ENCODE assay signal across 16 cellular contexts in the genomic region with DNA sequence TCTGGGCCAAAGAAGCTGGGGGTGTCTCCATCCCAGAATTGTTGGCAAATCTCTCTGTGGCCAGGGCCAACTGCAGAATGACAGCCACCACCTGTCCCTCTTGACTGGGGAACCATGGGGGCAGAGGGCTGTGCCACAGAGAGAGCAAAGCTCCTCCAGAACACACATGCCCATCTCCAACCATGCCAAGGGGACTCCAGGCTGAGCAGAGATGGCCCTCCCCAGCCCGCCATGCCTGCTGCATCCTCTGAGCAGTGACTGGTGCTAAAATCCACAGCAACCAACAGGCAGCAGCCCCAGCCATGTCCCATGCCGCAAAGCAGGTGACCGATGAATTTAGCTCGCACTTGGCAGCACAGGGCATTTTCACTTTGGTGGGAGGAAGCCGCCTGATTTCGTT.
"Had no signal": no experiment of that assay in that cellular context is flagged by ENCODE, and none has a peak within 500 bp of the region (broad histone marks: within the 10 kb centered on the region; RNA-seq: fewer than 3 reads in every experiment).

No MANE protein-coding gene starts in this region.

- H3K4me1 ChIP-seq: foreskin keratinocyte had no signal

- H3K27ac ChIP-seq: brain microvascular endothelial cell, foreskin keratinocyte, right lobe of liver, thoracic aorta, WERI-Rb-1 had no signal

- H3K4me3 ChIP-seq: right lobe of liver, thoracic aorta had no signal

- H3K36me3 ChIP-seq: brain microvascular endothelial cell, right lobe of liver, thoracic aorta, WERI-Rb-1 had no signal

- H3K27me3 ChIP-seq: brain microvascular endothelial cell, foreskin keratinocyte, right lobe of liver had no signal

- DNase-seq: activated CD4-positive, alpha-beta T cell treated with anti-CD3 and anti-CD28 coated beads, Interleukin-2, amount 50 U/mL, for 48 hours; activated naive CD4-positive, alpha-beta T cell treated with Interleukin-2 at 50 U/mL for 16 hours; brain microvascular endothelial cell; dermis blood vessel endothelial cell; effector memory CD8-positive, alpha-beta T cell; foreskin keratinocyte; left cardiac atrium; mammary epithelial cell; occipital lobe; right lobe of liver; stimulated activated CD4-positive, alpha-beta T cell treated with anti-CD3 and anti-CD28 coated beads, Interleukin-12 subunit alpha, Interleukin-12 subunit beta, amount 100 ng/mL, for 4 hours; stimulated activated CD4-positive, alpha-beta T cell treated with anti-CD3 and anti-CD28 coated beads, Interleukin-2, amount 100 ng/mL, for 24 hours; T-helper 1 cell; WERI-Rb-1 had no signal

- H3K9me3 ChIP-seq: right lobe of liver, thoracic aorta had no signal

- ATAC-seq: activated T-helper 17 cell treated with anti-CD3 and anti-CD28 coated beads, Interleukin-2, amount 50 U/mL, for 72 hours; effector memory CD8-positive, alpha-beta T cell; foreskin keratinocyte had no signal
